4 cellular contexts compared by ENCODE assay signal in the genomic region with DNA sequence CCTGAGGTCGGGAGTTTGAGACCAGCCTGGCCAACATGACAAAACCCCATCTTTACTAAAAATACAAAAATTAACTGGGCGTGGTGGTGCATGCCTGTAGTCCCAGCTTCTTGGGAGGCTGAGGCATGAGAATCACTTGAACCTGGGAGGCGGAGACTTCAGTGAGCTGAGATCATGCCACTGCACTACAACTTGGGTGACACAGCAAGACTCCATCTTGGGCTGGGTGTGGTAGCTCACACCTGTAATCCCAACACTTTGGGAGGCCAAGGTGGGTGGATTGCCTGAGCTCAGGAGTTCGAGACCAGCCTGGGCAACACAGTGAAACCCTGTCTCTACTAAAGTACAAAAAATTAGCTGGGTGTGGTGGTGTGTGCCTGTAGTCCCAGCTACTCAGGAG. TPM values are rescaled to one million over a fixed set of nuclear protein-coding genes. Genes with fewer than 3 reads are reported as not detected.
"Had no signal": no experiment of that assay in that cellular context is flagged by ENCODE, and none has a peak within 500 bp of the region (broad histone marks: within the 10 kb centered on the region; RNA-seq: fewer than 3 reads in every experiment).

No MANE protein-coding gene starts in this region.

RNA-seq across cellular contexts. Expression of gene CIDEC, which starts 3.8 kb away (rescaled TPM):
- total RNA-seq: LHCN-M2, M059J, MCF 10A, NCI-H460 had no signal
